22 cellular contexts compared by ENCODE assay signal in the genomic region with DNA sequence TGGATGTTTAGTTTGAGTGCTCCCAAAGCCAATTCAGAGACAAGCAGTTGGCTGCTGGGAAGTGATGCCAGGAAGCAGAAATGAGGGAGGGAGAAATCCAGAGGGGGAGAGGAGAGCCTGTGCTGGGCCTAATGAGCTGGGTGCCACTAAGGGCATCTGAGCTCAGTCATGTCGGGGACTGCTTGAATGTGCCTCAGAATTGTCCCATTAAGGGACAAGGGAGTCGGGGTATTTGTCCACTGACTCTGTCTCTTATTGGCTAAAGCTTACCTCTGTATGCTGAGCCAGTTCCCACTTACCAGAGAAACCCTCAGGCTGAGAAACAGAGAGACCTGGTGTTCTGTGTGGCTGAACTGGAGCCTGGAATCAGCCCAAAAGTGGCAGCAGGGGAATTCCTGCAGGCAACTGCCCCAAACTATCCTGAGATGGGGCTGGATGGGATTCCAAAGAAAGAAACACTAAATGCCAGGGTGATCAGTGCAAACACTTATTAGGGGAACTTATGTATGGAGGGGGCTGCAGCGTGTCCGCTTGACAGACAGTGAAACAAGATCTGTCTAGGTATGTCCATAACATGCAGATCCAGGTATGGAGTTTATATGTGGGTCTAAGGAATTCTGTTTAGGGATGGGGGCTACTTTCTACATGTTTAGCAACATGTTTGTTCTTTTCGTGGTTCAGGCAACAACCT. TPM values are rescaled to one million over a fixed set of nuclear protein-coding genes. Genes with fewer than 3 reads are reported as not detected.
A peak's percentile ranks its signal among the peaks of the same experiment; 100 is the strongest.
DNase-seq lines count a peak whose midpoint lies in the region; ATAC-seq and TF ChIP-seq lines count a peak whose summit lies in the region.
"Had no signal": no experiment of that assay in that cellular context is flagged by ENCODE, and none has a peak within 500 bp of the region (broad histone marks: within the 10 kb centered on the region; RNA-seq: fewer than 3 reads in every experiment).

No MANE protein-coding gene starts in this region.

- peaks cover 9% of the 10 kb centered on the region for H3K4me1 Mint-ChIP-seq in activated CD4-positive, alpha-beta T cell treated with anti-CD3 and anti-CD28 coated beads, Interleukin-2, amount 10 ng/mL, durations not matched to agents 7 days and 5 days
- H3K4me1 Mint-ChIP-seq in nephron, result peaks cover 53% of the 10 kb centered on the region

- H3K27me3 ChIP-seq in esophagus muscularis mucosa (no peaks in the 10 kb centered on the region), transverse colon (no peaks in the 10 kb centered on the region), psoas muscle (ENCODE audit: insufficient read depth in 3 of 3, low read length in 2 of 3) (no peaks in the 10 kb centered on the region)
- H3K27me3 ChIP-seq: brain microvascular endothelial cell, vagina had no signal

- H3K4me3 Mint-ChIP-seq in activated CD4-positive, alpha-beta T cell treated with anti-CD3 and anti-CD28 coated beads, Interleukin-2, amount 10 ng/mL, durations not matched to agents 7 days and 5 days, result no peak overlapping the region
- H3K4me3 Mint-ChIP-seq in nephron, result peak overlapping the region in 1 of 3 experiments; percentile 8
- H3K4me3 Mint-ChIP-seq: activated CD4-positive, alpha-beta T cell treated with anti-CD3 and anti-CD28 coated beads for 36 hours; activated naive CD8-positive, alpha-beta T cell treated with anti-CD3 and anti-CD28 coated beads for 36 hours; activated T-helper 1 cell treated with anti-CD3 and anti-CD28 coated beads, Interleukin-12 subunit alpha, Interleukin-12 subunit beta, Interleukin-2, Interleukin-4 antibody, amounts not matched to agents 30 ng/mL and 10 ng/mL and 1 ng/mL, durations not matched to agents 14 hours and 24 hours and 36 hours; naive thymus-derived CD8-positive, alpha-beta T cell; stimulated activated naive CD8-positive, alpha-beta T cell treated with anti-CD3 and anti-CD28 coated beads, Interleukin-15, Interleukin-2, amounts not matched to agents 100 ng/mL and 50 ng/mL, for 24 hours had no signal

- H3K36me3 ChIP-seq in esophagus muscularis mucosa (no peaks in the 10 kb centered on the region), transverse colon (no peaks in the 10 kb centered on the region), psoas muscle (ENCODE audit: insufficient read depth in 1 of 2, low read depth in 1 of 2) (no peaks in the 10 kb centered on the region)
- H3K36me3 ChIP-seq: brain microvascular endothelial cell, vagina had no signal

- no peak for ATAC-seq in GM19463 (IDR thresholded peaks at IDR 0.05; ENCODE audit: unreplicated experiment)
- ATAC-seq in psoas muscle, result no peak
- ATAC-seq: activated CD4-positive, alpha-beta T cell treated with anti-CD3 and anti-CD28 coated beads for 36 hours; naive thymus-derived CD8-positive, alpha-beta T cell had no signal

- H3K4me3 ChIP-seq in esophagus muscularis mucosa, result no peak overlapping the region
- H3K4me3 ChIP-seq in transverse colon, result no peak overlapping the region
- H3K4me3 ChIP-seq in psoas muscle, result no peak overlapping the region
- H3K4me3 ChIP-seq: K562, skin epidermis, vagina had no signal

- DNase-seq in activated CD4-positive, alpha-beta T cell treated with anti-CD3 and anti-CD28 coated beads, Interleukin-2, amount 10 ng/mL, durations not matched to agents 7 days and 5 days, result no peak
- no peak for DNase-seq in activated CD4-positive, alpha-beta T cell treated with anti-CD3 and anti-CD28 coated beads, Interleukin-2, amount 50 U/mL, for 48 hours
- DNase-seq in esophagus muscularis mucosa (ENCODE audit: extremely low spot score), result no peak
- DNase-seq in transverse colon, result no peak
- DNase-seq in psoas muscle, result no peak
- no peak for DNase-seq in NCI-H510A (lab: John Stamatoyannopoulos, UW)
- DNase-seq: activated CD4-positive, alpha-beta T cell treated with anti-CD3 and anti-CD28 coated beads for 36 hours; activated naive CD8-positive, alpha-beta T cell treated with anti-CD3 and anti-CD28 coated beads for 36 hours; brain microvascular endothelial cell; cortex of kidney; EL; naive thymus-derived CD8-positive, alpha-beta T cell; NCI-H187 treated with DMSO at 0.1 percent for 48 hours; stimulated activated CD4-positive, alpha-beta T cell treated with anti-CD3 and anti-CD28 coated beads, Interleukin-4, amount 100 ng/mL, for 1 hour had no signal

- intact Hi-C loops in esophagus muscularis mucosa (cut with DNase I), result no loop called here
- intact Hi-C loops in transverse colon (cut with DNase I; ENCODE audit: low total_unique reads), result loop anchor here (5.0 to 10.0 kb wide), 2 partner anchors 501 to 1616 kb away; partner anchors contain the start of gene THRB
- intact Hi-C loops in psoas muscle (cut with DNase I), result loop anchor here in 1 of 2 donors (10.0 kb wide), 1 partner anchor 501 kb away; the partner anchor contains the start of gene THRB

- no peak for TF ChIP-seq EP300 in esophagus muscularis mucosa (IDR thresholded peaks at IDR 0.05)
- TF ChIP-seq EP300 in transverse colon (IDR thresholded peaks at IDR 0.05; ENCODE audit: low read depth), result no peak

- 68% methylated on average over 5 of the region's 5 CpGs for WGBS in esophagus muscularis mucosa
- 74% methylated on average over 5 of the region's 5 CpGs; no CpG with 5 or more reads in 1 of the 2 donors for WGBS in transverse colon (ENCODE audit: low coverage in 1 of 2), 2 donors
- 63 to 75% (median 72%) methylated on average over 5 of the region's 5 CpGs for WGBS in psoas muscle, 3 donors

- H3K27ac ChIP-seq in esophagus muscularis mucosa (replicated peaks in 1 of 4) (peak overlapping the region in 3 of 4 donors; percentile 41 to 60 (median 52)), transverse colon (peak overlapping the region in 3 of 4 donors; percentile 15 to 43 (median 36)), psoas muscle (no peak overlapping the region)
- H3K27ac ChIP-seq: brain microvascular endothelial cell, parathyroid adenoma, vagina had no signal

- no peaks in the 10 kb centered on the region for H3K9me3 Mint-ChIP-seq in activated CD4-positive, alpha-beta T cell treated with anti-CD3 and anti-CD28 coated beads, Interleukin-2, amount 10 ng/mL, durations not matched to agents 7 days and 5 days
- no peaks in the 10 kb centered on the region for H3K9me3 Mint-ChIP-seq in nephron
- H3K9me3 Mint-ChIP-seq: activated naive CD8-positive, alpha-beta T cell treated with anti-CD3 and anti-CD28 coated beads for 36 hours; activated T-helper 1 cell treated with anti-CD3 and anti-CD28 coated beads, Interleukin-12 subunit alpha, Interleukin-12 subunit beta, Interleukin-2, Interleukin-4 antibody, amounts not matched to agents 30 ng/mL and 10 ng/mL and 1 ng/mL, durations not matched to agents 14 hours and 24 hours and 36 hours; naive thymus-derived CD8-positive, alpha-beta T cell; stimulated activated naive CD8-positive, alpha-beta T cell treated with anti-CD3 and anti-CD28 coated beads, Interleukin-15, Interleukin-2, amounts not matched to agents 100 ng/mL and 50 ng/mL, for 24 hours had no signal

- POLR2A ChIA-PET in activated CD4-positive, alpha-beta T cell treated with anti-CD3 and anti-CD28 coated beads, Interleukin-2, amount 10 ng/mL, durations not matched to agents 7 days and 5 days (lab: Charles Lee), result no interaction called here

- in situ Hi-C loops in transverse colon (cut with MboI; ENCODE audit: low pct_ligation_motif_present in 1 of 4, low pct_unique_long_range_greater_than_20kb in 1 of 4, low sequenced_read_pairs in 3 of 4), result loop anchor here in 3 of 4 donors (10.0 to 25.0 kb wide), 3 partner anchors 241 to 694 kb away; no protein-coding TSS in a partner anchor

- H3K27me3 Mint-ChIP-seq in activated CD4-positive, alpha-beta T cell treated with anti-CD3 and anti-CD28 coated beads, Interleukin-2, amount 10 ng/mL, durations not matched to agents 7 days and 5 days, result no peaks in the 10 kb centered on the region
- no peaks in the 10 kb centered on the region for H3K27me3 Mint-ChIP-seq in nephron (ENCODE audit: low read depth)
- H3K27me3 Mint-ChIP-seq: activated CD4-positive, alpha-beta T cell treated with anti-CD3 and anti-CD28 coated beads for 36 hours; activated naive CD8-positive, alpha-beta T cell treated with anti-CD3 and anti-CD28 coated beads for 36 hours; stimulated activated naive CD8-positive, alpha-beta T cell treated with anti-CD3 and anti-CD28 coated beads, Interleukin-15, Interleukin-2, amounts not matched to agents 100 ng/mL and 50 ng/mL, for 24 hours had no signal

- TF ChIP-seq POLR2A in esophagus muscularis mucosa (IDR thresholded peaks at IDR 0.05; ENCODE audit: low read depth) (no peak), transverse colon (IDR thresholded peaks at IDR 0.05) (no peak)

- no peaks in the 10 kb centered on the region for H3K9me3 ChIP-seq in esophagus muscularis mucosa
- no peaks in the 10 kb centered on the region for H3K9me3 ChIP-seq in transverse colon
- H3K9me3 ChIP-seq in psoas muscle, result no peaks in the 10 kb centered on the region
- H3K9me3 ChIP-seq: vagina had no signal

- no peaks in the 10 kb centered on the region for H3K36me3 Mint-ChIP-seq in activated CD4-positive, alpha-beta T cell treated with anti-CD3 and anti-CD28 coated beads, Interleukin-2, amount 10 ng/mL, durations not matched to agents 7 days and 5 days (ENCODE audit: low read depth)
- no peaks in the 10 kb centered on the region for H3K36me3 Mint-ChIP-seq in nephron (ENCODE audit: low read depth)
- H3K36me3 Mint-ChIP-seq: activated naive CD8-positive, alpha-beta T cell treated with anti-CD3 and anti-CD28 coated beads for 36 hours; naive thymus-derived CD8-positive, alpha-beta T cell had no signal

- H3K4me1 ChIP-seq in esophagus muscularis mucosa (peaks cover 21 to 36% (median 31%) of the 10 kb centered on the region in 4 donors), transverse colon (peaks cover 4 to 21% (median 4%) of the 10 kb centered on the region in 4 donors), psoas muscle (peaks cover 28% of the 10 kb centered on the region)
- H3K4me1 ChIP-seq: vagina had no signal

- TF ChIP-seq CTCF in esophagus muscularis mucosa (IDR thresholded peaks at IDR 0.05) (no peak), nephron (IDR thresholded peaks at IDR 0.05; ENCODE audit: unreplicated experiment in 3 of 3) (no peak), transverse colon (IDR thresholded peaks at IDR 0.05) (no peak), psoas muscle (IDR thresholded peaks at IDR 0.05) (no peak)

- H3K27ac Mint-ChIP-seq in activated CD4-positive, alpha-beta T cell treated with anti-CD3 and anti-CD28 coated beads, Interleukin-2, amount 10 ng/mL, durations not matched to agents 7 days and 5 days, result peak overlapping the region; percentile 62
- peak overlapping the region in 2 of 3 experiments; percentile 19 to 73 for H3K27ac Mint-ChIP-seq in nephron
- H3K27ac Mint-ChIP-seq: activated CD4-positive, alpha-beta T cell treated with anti-CD3 and anti-CD28 coated beads for 36 hours; activated naive CD8-positive, alpha-beta T cell treated with anti-CD3 and anti-CD28 coated beads for 36 hours; activated T-helper 1 cell treated with anti-CD3 and anti-CD28 coated beads, Interleukin-12 subunit alpha, Interleukin-12 subunit beta, Interleukin-2, Interleukin-4 antibody, amounts not matched to agents 30 ng/mL and 10 ng/mL and 1 ng/mL, durations not matched to agents 14 hours and 24 hours and 36 hours; stimulated activated naive CD8-positive, alpha-beta T cell treated with anti-CD3 and anti-CD28 coated beads, Interleukin-15, Interleukin-2, amounts not matched to agents 100 ng/mL and 50 ng/mL, for 24 hours had no signal

- CTCF ChIA-PET in activated CD4-positive, alpha-beta T cell treated with anti-CD3 and anti-CD28 coated beads, Interleukin-2, amount 10 ng/mL, durations not matched to agents 7 days and 5 days (lab: Charles Lee), result no interaction called here

RNA-seq across cellular contexts. Expression of gene NR1D2, which starts 48.6 kb away (rescaled TPM):
- 1 to 10 TPM; 5.9 TPM for total RNA-seq in activated CD4-positive, alpha-beta T cell treated with anti-CD3 and anti-CD28 coated beads, Interleukin-2, amount 10 ng/mL, durations not matched to agents 7 days and 5 days
- total RNA-seq in esophagus muscularis mucosa (10 to 100 TPM; 34.4 to 42.4 (median 38.0) TPM), transverse colon (10 to 100 TPM; 21.9 to 34.8 (median 26.9) TPM), psoas muscle (10 to 100 TPM; 31.7 to 79.6 (median 44.8) TPM)
- 10 to 100 TPM in 2 of 3 donors, 1 to 10 TPM in 1; 4.9 to 26.1 (median 13.7) TPM for polyA plus RNA-seq in psoas muscle
